ENCODE assay signal across 8 cellular contexts in the genomic region with DNA sequence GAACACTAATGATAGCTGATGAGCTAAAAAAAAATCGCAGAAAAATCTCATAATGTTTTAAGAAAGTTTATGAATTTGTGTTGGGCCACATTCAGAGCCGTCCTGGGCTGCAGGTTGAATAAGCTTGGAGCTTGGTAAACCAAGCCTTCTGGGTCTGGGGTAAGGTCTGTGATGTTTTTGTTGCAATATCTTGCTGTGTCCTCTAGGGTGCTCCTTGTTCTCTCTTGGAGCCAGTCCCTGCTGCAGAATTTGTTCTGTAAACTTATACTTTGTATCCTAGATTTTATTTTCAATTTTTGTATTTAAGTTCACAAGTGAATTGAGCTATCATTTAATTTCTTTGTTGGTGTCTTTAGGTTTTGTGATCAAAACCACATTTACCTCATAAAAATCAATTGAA.
A peak's percentile ranks its signal among the peaks of the same experiment; 100 is the strongest.
DNase-seq lines count a peak whose midpoint lies in the region; ATAC-seq and TF ChIP-seq lines count a peak whose summit lies in the region.

No MANE protein-coding gene starts in this region.

- H3K9me3 ChIP-seq in left lung, result no peaks in the 10 kb centered on the region

- POLR2A ChIA-PET in RWPE1 (lab: Yijun Ruan, JAX; ENCODE audit: low non-redundant PET), result no interaction called here

- H3K27me3 ChIP-seq in left lung, result no peaks in the 10 kb centered on the region

- CTCF ChIA-PET in RWPE1 (lab: Yijun Ruan, JAX), result interaction anchor here (0.6 kb wide), 2 partner anchors 197 to 1252 kb away, joined by 3 to 4 read pairs; no protein-coding TSS in a partner anchor

- DNase-seq in RWPE1 (ENCODE audit: low spot score), result peak; percentile 25
- DNase-seq in left lung, result no peak
- no peak for DNase-seq in mucosa of gallbladder (ENCODE audit: low spot score)
- DNase-seq in immature natural killer cell, result no peak
- DNase-seq in medulla oblongata (ENCODE audit: extremely low spot score), result no peak

- intact Hi-C loops in left lung (cut with DNase I), result no loop called here

- H3K4me3 Mint-ChIP-seq in immature natural killer cell, result no peak overlapping the region

- peaks cover 0 to 4% (median 0%) of the 10 kb centered on the region in 6 donors for H3K9me3 Mint-ChIP-seq in immature natural killer cell

- H3K4me1 ChIP-seq in left lung, result peaks cover 0 to 3% of the 10 kb centered on the region in 2 donors

- H3K36me3 ChIP-seq in left lung, result no peaks in the 10 kb centered on the region

- ATAC-seq in HG02610 (IDR thresholded peaks at IDR 0.05; ENCODE audit: unreplicated experiment), result peak; percentile 54
- peak; percentile 57 for ATAC-seq in left lung
- ATAC-seq in HG02759 (IDR thresholded peaks at IDR 0.05; ENCODE audit: unreplicated experiment), result no peak

- H3K4me1 Mint-ChIP-seq in immature natural killer cell, result no peaks in the 10 kb centered on the region

- H3K27ac ChIP-seq in RWPE1, result no peak overlapping the region
- H3K27ac ChIP-seq in left lung, result no peak overlapping the region

- H3K27ac Mint-ChIP-seq in immature natural killer cell, result no peak overlapping the region

- TF ChIP-seq CTCF in GM12875 (IDR thresholded peaks at IDR 0.05; ENCODE audit: borderline replicate concordance, insufficient read depth, low read depth, low read length) (peak; percentile 50), RWPE1 (conservative IDR thresholded peaks at IDR 0.05; ENCODE audit: low read depth) (peak; percentile 42), left lung (IDR thresholded peaks at IDR 0.05) (peak; percentile 19 to 31)

- no peaks in the 10 kb centered on the region for H3K36me3 Mint-ChIP-seq in immature natural killer cell

- H3K4me3 ChIP-seq in GM12875 (ENCODE audit: low read depth, low read length), result no peak overlapping the region
- no peak overlapping the region for H3K4me3 ChIP-seq in left lung

- H3K27me3 Mint-ChIP-seq in immature natural killer cell (ENCODE audit: low read depth in 3 of 3), result peaks cover 0 to 4% (median 0%) of the 10 kb centered on the region in 3 donors
